In genomic region chr1:226411619-226412018, GRCh38 we compare ENCODE assay signal across 22 cellular contexts. TPM values are rescaled to one million over a fixed set of nuclear protein-coding genes. Genes with fewer than 3 reads are reported as not detected.
DNase-seq lines count a peak whose midpoint lies in the region; ATAC-seq, FAIRE-seq and TF ChIP-seq lines count a peak whose summit lies in the region.
"Had no signal": no experiment of that assay in that cellular context is flagged by ENCODE, and none has a peak within 500 bp of the region (broad histone marks: within the 10 kb centered on the region; RNA-seq: fewer than 3 reads in every experiment).

No MANE protein-coding gene starts in this region.

- TF ChIP-seq CTCF in adrenal gland (IDR thresholded peaks at IDR 0.05) (no peak), kidney (IDR thresholded peaks at IDR 0.05; ENCODE audit: borderline replicate concordance, extremely low read depth, insufficient read depth) (no peak)

- H3K36me3 ChIP-seq in adrenal gland (replicated peaks in 1 of 2), result no peaks in the 10 kb centered on the region
- H3K36me3 ChIP-seq in effector memory CD4-positive, alpha-beta T cell (ENCODE audit: control insufficient read depth, insufficient read depth, low read length), result no peaks in the 10 kb centered on the region
- H3K36me3 ChIP-seq in kidney (ENCODE audit: control insufficient read depth in 1 of 2, insufficient read depth in 2 of 2, low read length in 2 of 2), result no peaks in the 10 kb centered on the region
- H3K36me3 ChIP-seq: Peyer's patch had no signal

- no peaks in the 10 kb centered on the region for H3K36me3 Mint-ChIP-seq in activated naive CD4-positive, alpha-beta T cell treated with anti-CD3 and anti-CD28 coated beads, Interleukin-2, amount 50 U/mL, for 24 hours
- H3K36me3 Mint-ChIP-seq in activated naive CD4-positive, alpha-beta T cell treated with anti-CD3 and anti-CD28 coated beads, Interleukin-2, amount 50 U/mL, for 72 hours, result peaks cover 9 to 13% of the 10 kb centered on the region in 2 donors
- H3K36me3 Mint-ChIP-seq: WTC11 had no signal

- FAIRE-seq in kidney (lab: Jason Lieb, UNC) (no peak), RCC 7860 (lab: Jason Lieb, UNC) (no peak)
- FAIRE-seq: colon had no signal

- H3K27ac ChIP-seq in adrenal gland (peak overlapping the region in 4 of 5 donors; percentile 11 to 64 (median 58)), kidney (ENCODE audit: low read depth in 2 of 2, low read length in 2 of 2) (no peak overlapping the region)
- H3K27ac ChIP-seq in effector memory CD4-positive, alpha-beta T cell (ENCODE audit: insufficient read depth, low read length, poor library complexity, severe bottlenecking), result no peak overlapping the region
- H3K27ac ChIP-seq: C4-2B, Peyer's patch, SK-N-MC had no signal

- no peak overlapping the region for H3K4me3 Mint-ChIP-seq in activated naive CD4-positive, alpha-beta T cell treated with anti-CD3 and anti-CD28 coated beads, Interleukin-2, amount 50 U/mL, for 24 hours
- H3K4me3 Mint-ChIP-seq: activated CD8-positive, alpha-beta T cell treated with anti-CD3 and anti-CD28 coated beads, Interleukin-2, amount 10 ng/mL, durations not matched to agents 7 days and 5 days; stimulated activated naive CD8-positive, alpha-beta T cell treated with anti-CD3 and anti-CD28 coated beads, Interleukin-15, amount 100 ng/mL, for 72 hours; T-helper 2 cell treated with Interferon-gamma antibody and Interleukin-4, amounts not matched to agents 5 μg/mL and 100 μg/mL, for 36 hours; WTC11 had no signal

- H3K27ac Mint-ChIP-seq in activated naive CD4-positive, alpha-beta T cell treated with anti-CD3 and anti-CD28 coated beads, Interleukin-2, amount 50 U/mL, for 24 hours, result peak overlapping the region; percentile 31
- H3K27ac Mint-ChIP-seq in activated naive CD4-positive, alpha-beta T cell treated with anti-CD3 and anti-CD28 coated beads, Interleukin-2, amount 50 U/mL, for 72 hours, result no peak overlapping the region
- H3K27ac Mint-ChIP-seq: activated CD8-positive, alpha-beta T cell treated with anti-CD3 and anti-CD28 coated beads, Interleukin-2, amount 10 ng/mL, durations not matched to agents 7 days and 5 days; stimulated activated naive CD8-positive, alpha-beta T cell treated with anti-CD3 and anti-CD28 coated beads, Interleukin-15, amount 100 ng/mL, for 72 hours; T-helper 2 cell treated with Interferon-gamma antibody and Interleukin-4, amounts not matched to agents 5 μg/mL and 100 μg/mL, for 36 hours; WTC11 had no signal

- H3K9me3 Mint-ChIP-seq in activated naive CD4-positive, alpha-beta T cell treated with anti-CD3 and anti-CD28 coated beads, Interleukin-2, amount 50 U/mL, for 24 hours, result no peaks in the 10 kb centered on the region
- peaks cover 0 to 5% of the 10 kb centered on the region in 2 donors for H3K9me3 Mint-ChIP-seq in activated naive CD4-positive, alpha-beta T cell treated with anti-CD3 and anti-CD28 coated beads, Interleukin-2, amount 50 U/mL, for 72 hours
- H3K9me3 Mint-ChIP-seq: T-helper 2 cell treated with Interferon-gamma antibody and Interleukin-4, amounts not matched to agents 5 μg/mL and 100 μg/mL, for 36 hours; WTC11 had no signal

- 37 to 46% (median 41%) methylated on average over 5 of the region's 5 CpGs for WGBS in adrenal gland, 4 donors

- H3K9me3 ChIP-seq in adrenal gland (replicated peaks in 1 of 3) (no peaks in the 10 kb centered on the region), kidney (ENCODE audit: control insufficient read depth in 1 of 2, low read length in 2 of 2) (no peaks in the 10 kb centered on the region)
- no peaks in the 10 kb centered on the region for H3K9me3 ChIP-seq in effector memory CD4-positive, alpha-beta T cell (ENCODE audit: control insufficient read depth, low read length)
- H3K9me3 ChIP-seq: Peyer's patch had no signal

- no peaks in the 10 kb centered on the region for H3K27me3 ChIP-seq in adrenal gland
- no peaks in the 10 kb centered on the region for H3K27me3 ChIP-seq in effector memory CD4-positive, alpha-beta T cell (replicated peaks; ENCODE audit: control insufficient read depth, insufficient read depth, low read length, poor library complexity, severe bottlenecking)
- H3K27me3 ChIP-seq: Peyer's patch had no signal

- H3K4me1 ChIP-seq in adrenal gland (replicated peaks in 1 of 2) (peaks cover 6 to 10% of the 10 kb centered on the region in 2 donors), kidney (ENCODE audit: control insufficient read depth in 1 of 2, insufficient read depth in 1 of 2, low read depth in 1 of 2, low read length in 2 of 2) (peaks cover under 1 to 2% of the 10 kb centered on the region in 2 donors)
- peaks cover 5% of the 10 kb centered on the region for H3K4me1 ChIP-seq in effector memory CD4-positive, alpha-beta T cell (ENCODE audit: control insufficient read depth, insufficient read depth, low read length, poor library complexity, severe bottlenecking)

- H3K4me3 ChIP-seq in adrenal gland, result no peak overlapping the region
- no peak overlapping the region for H3K4me3 ChIP-seq in effector memory CD4-positive, alpha-beta T cell (ENCODE audit: insufficient read depth, low read depth, low read length, poor library complexity, severe bottlenecking)
- no peak overlapping the region for H3K4me3 ChIP-seq in kidney (ENCODE audit: low read length in 2 of 2)
- H3K4me3 ChIP-seq: Peyer's patch, SK-N-MC, smooth muscle cell had no signal

- no peak for ATAC-seq in activated naive CD4-positive, alpha-beta T cell treated with anti-CD3 and anti-CD28 coated beads, Interleukin-2, amount 50 U/mL, for 72 hours
- ATAC-seq: activated CD8-positive, alpha-beta T cell treated with anti-CD3 and anti-CD28 coated beads, Interleukin-2, amount 10 ng/mL, durations not matched to agents 7 days and 5 days; stimulated activated naive CD8-positive, alpha-beta T cell treated with anti-CD3 and anti-CD28 coated beads, Interleukin-15, amount 100 ng/mL, for 72 hours; WTC11 had no signal

- H3K4me1 Mint-ChIP-seq in activated naive CD4-positive, alpha-beta T cell treated with anti-CD3 and anti-CD28 coated beads, Interleukin-2, amount 50 U/mL, for 24 hours, result peaks cover 7% of the 10 kb centered on the region

- H3K27me3 Mint-ChIP-seq in activated naive CD4-positive, alpha-beta T cell treated with anti-CD3 and anti-CD28 coated beads, Interleukin-2, amount 50 U/mL, for 24 hours, result no peaks in the 10 kb centered on the region
- H3K27me3 Mint-ChIP-seq: stimulated activated naive CD8-positive, alpha-beta T cell treated with anti-CD3 and anti-CD28 coated beads, Interleukin-15, amount 100 ng/mL, for 72 hours had no signal

- intact Hi-C loops in adrenal gland (cut with DNase I) (no loop called here), kidney (cut with DNase I) (no loop called here)

- TF ChIP-seq POLR2A in adrenal gland (IDR thresholded peaks at IDR 0.05), result peak in 1 of 2 donors; percentile 39

- no peak for DNase-seq in activated naive CD4-positive, alpha-beta T cell treated with anti-CD3 and anti-CD28 coated beads, Interleukin-2, amount 50 U/mL, for 72 hours (ENCODE audit: low spot score in 2 of 2)
- DNase-seq in adrenal gland (peak; percentile 75 to 96 (median 92)), mesenteric fat pad (ENCODE audit: low spot score) (peak; percentile 47), kidney (no peak), RCC 7860 (ENCODE audit: low spot score) (no peak), GM03348 (ENCODE audit: low spot score) (no peak)
- no peak for DNase-seq in effector memory CD4-positive, alpha-beta T cell
- DNase-seq: activated CD8-positive, alpha-beta T cell treated with anti-CD3 and anti-CD28 coated beads, Interleukin-2, amount 10 ng/mL, durations not matched to agents 7 days and 5 days; activated naive CD4-positive, alpha-beta T cell treated with Interleukin-2 at 50 U/mL for 16 hours; activated T-cell treated with anti-CD3 and anti-CD28 coated beads, Interleukin-2, amount 50 U/mL, for 1 hour; NCI-H1694; NCI-H748 treated with DMSO at 0.1 percent for 48 hours; Peyer's patch; stimulated activated CD4-positive, alpha-beta T cell treated with anti-CD3 and anti-CD28 coated beads, Interleukin-4, amount 100 ng/mL, for 24 hours; stimulated activated naive CD8-positive, alpha-beta T cell treated with anti-CD3 and anti-CD28 coated beads, Interleukin-15, amount 100 ng/mL, for 72 hours had no signal

- no peak overlapping the region for H3K9ac ChIP-seq in kidney (ENCODE audit: low read length in 2 of 2)

RNA-seq across cellular contexts. Expression of gene PARP1, which starts 3.7 kb away (rescaled TPM):
- 100 to 1,000 TPM; 176 to 234 TPM for total RNA-seq in activated naive CD4-positive, alpha-beta T cell treated with anti-CD3 and anti-CD28 coated beads, Interleukin-2, amount 50 U/mL, for 72 hours
- 100 to 1,000 TPM in 4 of 8 donors, 10 to 100 TPM in 4; 56.0 to 150 (median 89.8) TPM for total RNA-seq in adrenal gland
- polyA plus RNA-seq in adrenal gland, result 10 to 100 TPM; 15.3 to 66.1 (median 19.6) TPM
- total RNA-seq in mesenteric fat pad, result 52.9 TPM
- 71.1 TPM for total RNA-seq in kidney
- polyA plus RNA-seq in kidney (ENCODE audit: insufficient read depth, low read depth, low replicate concordance), result 37.9 TPM

Comparison
In these comparisons a context has a peak if more than half of its experiments do, and no peak if none do; other contexts are left out.
1. DNase-seq: peak in adrenal gland (7 of 7) and mesenteric fat pad (single experiment); none in activated naive CD4-positive, alpha-beta T cell treated with anti-CD3 and anti-CD28 coated beads, Interleukin-2, amount 50 U/mL, for 72 hours (0 of 2), effector memory CD4-positive, alpha-beta T cell (0 of 3), kidney (single experiment), RCC 7860 (single experiment) and GM03348 (single experiment).
2. H3K27ac ChIP-seq: peak in adrenal gland (4 of 5); none in effector memory CD4-positive, alpha-beta T cell (single experiment) and kidney (0 of 2).